Comparison of ENCODE assay signal across 19 cellular contexts in genomic region chr5:36369092-36369737, GRCh38.
DNase-seq lines count a peak whose midpoint lies in the region; ATAC-seq, FAIRE-seq and TF ChIP-seq lines count a peak whose summit lies in the region.
"Had no signal": no experiment of that assay in that cellular context is flagged by ENCODE, and none has a peak within 500 bp of the region (broad histone marks: within the 10 kb centered on the region; RNA-seq: fewer than 3 reads in every experiment).

No MANE protein-coding gene starts in this region.

- no peak overlapping the region for H3K27ac Mint-ChIP-seq in astrocyte (ENCODE audit: unreplicated experiment)
- no peak overlapping the region for H3K27ac Mint-ChIP-seq in activated CD8-positive, alpha-beta T cell treated with anti-CD3 and anti-CD28 coated beads, Interleukin-2, amount 10 ng/mL, durations not matched to agents 7 days and 5 days
- H3K27ac Mint-ChIP-seq: activated naive CD8-positive, alpha-beta T cell treated with anti-CD3 and anti-CD28 coated beads, Interleukin-2, amount 50 U/mL, for 24 hours had no signal

- H3K9me3 ChIP-seq in astrocyte (ENCODE audit: insufficient read depth, low read depth, low read length): no peaks in the 10 kb centered on the region
- H3K9me3 ChIP-seq: left lung, mucosa of descending colon, neutrophil had no signal

- CTCF ChIA-PET in activated CD8-positive, alpha-beta T cell treated with anti-CD3 and anti-CD28 coated beads, Interleukin-2, amount 10 ng/mL, durations not matched to agents 7 days and 5 days (lab: Charles Lee): no interaction called here

- no peaks in the 10 kb centered on the region for H3K27me3 ChIP-seq in astrocyte (ENCODE audit: insufficient read depth, low read length)
- H3K27me3 ChIP-seq: left lung, neutrophil had no signal

- peak; percentile 35 for DNase-seq in DMS 273 (lab: John Stamatoyannopoulos, UW; ENCODE audit: unreplicated experiment)
- peak; percentile 31 for DNase-seq in HS-5 (ENCODE audit: low read depth)
- peak; percentile 55 for DNase-seq in astrocyte (ENCODE audit: low read depth)
- no peak for DNase-seq in left lobe of liver (ENCODE audit: low spot score)
- no peak for DNase-seq in NCI-H1092 (lab: John Stamatoyannopoulos, UW)
- DNase-seq in activated CD8-positive, alpha-beta T cell treated with anti-CD3 and anti-CD28 coated beads, Interleukin-2, amount 10 ng/mL, durations not matched to agents 7 days and 5 days: no peak
- DNase-seq in DMS153 treated with DMSO at 0.1 percent for 48 hours (lab: John Stamatoyannopoulos, UW; ENCODE audit: unreplicated experiment): no peak
- no peak for DNase-seq in NCI-H2196 (lab: John Stamatoyannopoulos, UW; ENCODE audit: unreplicated experiment)
- DNase-seq: activated naive CD8-positive, alpha-beta T cell treated with anti-CD3 and anti-CD28 coated beads, Interleukin-2, amount 50 U/mL, for 24 hours; GDM1; left lung; NCI-H1105; NCI-H2107; NCI-H69; right cardiac atrium; SW 1271 had no signal

- FAIRE-seq in astrocyte (lab: Jason Lieb, UNC): no peak
- FAIRE-seq: GM12878 had no signal

- peak; percentile 58 for ATAC-seq in left lobe of liver
- ATAC-seq in activated CD8-positive, alpha-beta T cell treated with anti-CD3 and anti-CD28 coated beads, Interleukin-2, amount 10 ng/mL, durations not matched to agents 7 days and 5 days: no peak
- ATAC-seq: activated naive CD8-positive, alpha-beta T cell treated with anti-CD3 and anti-CD28 coated beads, Interleukin-2, amount 50 U/mL, for 24 hours; GM12878; left lung; mucosa of descending colon; right cardiac atrium had no signal

- H3K4me3 ChIP-seq in astrocyte (ENCODE audit: insufficient read depth, low read depth, low read length): no peak overlapping the region
- H3K4me3 ChIP-seq: GM12878, left lung, mucosa of descending colon had no signal

- no peaks in the 10 kb centered on the region for H3K9me3 Mint-ChIP-seq in astrocyte (ENCODE audit: unreplicated experiment)
- no peaks in the 10 kb centered on the region for H3K9me3 Mint-ChIP-seq in activated CD8-positive, alpha-beta T cell treated with anti-CD3 and anti-CD28 coated beads, Interleukin-2, amount 10 ng/mL, durations not matched to agents 7 days and 5 days (ENCODE audit: insufficient read depth)

- H3K9ac ChIP-seq in astrocyte (ENCODE audit: low read length): no peak overlapping the region

- POLR2A ChIA-PET in activated CD8-positive, alpha-beta T cell treated with anti-CD3 and anti-CD28 coated beads, Interleukin-2, amount 10 ng/mL, durations not matched to agents 7 days and 5 days (lab: Charles Lee): no interaction called here

- H3K4me2 ChIP-seq in astrocyte (ENCODE audit: low read length): no peak overlapping the region

- H3K4me1 Mint-ChIP-seq in astrocyte (ENCODE audit: low read depth, unreplicated experiment): peaks cover 10% of the 10 kb centered on the region
- no peaks in the 10 kb centered on the region for H3K4me1 Mint-ChIP-seq in activated CD8-positive, alpha-beta T cell treated with anti-CD3 and anti-CD28 coated beads, Interleukin-2, amount 10 ng/mL, durations not matched to agents 7 days and 5 days (ENCODE audit: low read depth)
- H3K4me1 Mint-ChIP-seq: activated naive CD8-positive, alpha-beta T cell treated with anti-CD3 and anti-CD28 coated beads, Interleukin-2, amount 50 U/mL, for 24 hours had no signal

- no peak overlapping the region for H2AFZ ChIP-seq in astrocyte (ENCODE audit: low read depth, low read length)

- peaks cover 17% of the 10 kb centered on the region for H3K4me1 ChIP-seq in astrocyte (ENCODE audit: insufficient read depth, low read length)

- TF ChIP-seq CTCF in astrocyte (IDR thresholded peaks at IDR 0.05; ENCODE audit: insufficient read depth, low read depth, low read length): no peak

- H3K36me3 Mint-ChIP-seq in astrocyte (ENCODE audit: low read depth, unreplicated experiment): no peaks in the 10 kb centered on the region
- H3K36me3 Mint-ChIP-seq in activated CD8-positive, alpha-beta T cell treated with anti-CD3 and anti-CD28 coated beads, Interleukin-2, amount 10 ng/mL, durations not matched to agents 7 days and 5 days (ENCODE audit: low read depth): no peaks in the 10 kb centered on the region

- no peaks in the 10 kb centered on the region for H3K27me3 Mint-ChIP-seq in astrocyte (ENCODE audit: low read depth, unreplicated experiment)
- no peaks in the 10 kb centered on the region for H3K27me3 Mint-ChIP-seq in activated CD8-positive, alpha-beta T cell treated with anti-CD3 and anti-CD28 coated beads, Interleukin-2, amount 10 ng/mL, durations not matched to agents 7 days and 5 days (ENCODE audit: low read depth)
- H3K27me3 Mint-ChIP-seq: activated naive CD8-positive, alpha-beta T cell treated with anti-CD3 and anti-CD28 coated beads, Interleukin-2, amount 50 U/mL, for 24 hours had no signal

- no peaks in the 10 kb centered on the region for H3K36me3 ChIP-seq in astrocyte (ENCODE audit: insufficient read depth, low read length)
- H3K36me3 ChIP-seq: left lung, neutrophil had no signal

- H3K27ac ChIP-seq in astrocyte (ENCODE audit: low read depth, low read length): no peak overlapping the region
- H3K27ac ChIP-seq: left lung, neutrophil had no signal

- H3K4me3 Mint-ChIP-seq in astrocyte (ENCODE audit: unreplicated experiment): no peak overlapping the region
- no peak overlapping the region for H3K4me3 Mint-ChIP-seq in activated CD8-positive, alpha-beta T cell treated with anti-CD3 and anti-CD28 coated beads, Interleukin-2, amount 10 ng/mL, durations not matched to agents 7 days and 5 days
- H3K4me3 Mint-ChIP-seq: activated naive CD8-positive, alpha-beta T cell treated with anti-CD3 and anti-CD28 coated beads, Interleukin-2, amount 50 U/mL, for 24 hours had no signal

- H4K20me1 ChIP-seq in astrocyte (ENCODE audit: insufficient read depth, low read length): no peaks in the 10 kb centered on the region

- H3K79me2 ChIP-seq in astrocyte (ENCODE audit: insufficient read depth, low read length): no peaks in the 10 kb centered on the region

Comparison
In these comparisons a context has a peak if more than half of its experiments do, and no peak if none do; other contexts are left out.
1. DNase-seq: peak in DMS 273 (single experiment), HS-5 (single experiment) and astrocyte (single experiment); none in left lobe of liver (single experiment), NCI-H1092 (single experiment), activated CD8-positive, alpha-beta T cell treated with anti-CD3 and anti-CD28 coated beads, Interleukin-2, amount 10 ng/mL, durations not matched to agents 7 days and 5 days (single experiment), DMS153 treated with DMSO at 0.1 percent for 48 hours (single experiment) and NCI-H2196 (single experiment).